In genomic region chr6:111663692-111664564, GRCh38 we compare ENCODE assay signal across 8 cellular contexts. TPM values are rescaled to one million over a fixed set of nuclear protein-coding genes. Genes with fewer than 3 reads are reported as not detected.
DNase-seq lines count a peak whose midpoint lies in the region; ATAC-seq and TF ChIP-seq lines count a peak whose summit lies in the region.

No MANE protein-coding gene starts in this region.

- peak overlapping the region; percentile 47 for H3K4me2 ChIP-seq in neural cell (ENCODE audit: low read length)

- no peaks in the 10 kb centered on the region for H3K9me3 ChIP-seq in Peyer's patch
- no peaks in the 10 kb centered on the region for H3K9me3 ChIP-seq in neural cell (ENCODE audit: low read length)

- ATAC-seq in HG02759 (IDR thresholded peaks at IDR 0.05; ENCODE audit: unreplicated experiment) = no peak

- H3F3A ChIP-seq in neural cell (ENCODE audit: insufficient read depth, low read length, poor library complexity, severe bottlenecking) = peaks cover 8% of the 10 kb centered on the region

- H3K27ac ChIP-seq in Peyer's patch = peak overlapping the region in 3 of 4 donors; percentile 2 to 66 (median 42)
- H3K27ac ChIP-seq in neural cell (ENCODE audit: low read length) = peak overlapping the region; percentile 69

- DNase-seq in AG08395 (ENCODE audit: low spot score) = peak; percentile 67
- DNase-seq in Peyer's patch = no peak
- DNase-seq in fibroblast of gingiva (ENCODE audit: low read depth) = peak; percentile 61
- DNase-seq in A172 (ENCODE audit: low spot score) = no peak
- no peak for DNase-seq in NCI-H2081 treated with DMSO at 0.1 percent for 48 hours (lab: John Stamatoyannopoulos, UW)
- no peak for DNase-seq in GM10266 (ENCODE audit: extremely low spot score)

- TF ChIP-seq POLR2A in Peyer's patch (IDR thresholded peaks at IDR 0.05) = no peak

- peak overlapping the region; percentile 52 for H3K9ac ChIP-seq in neural cell (ENCODE audit: low read length)

- TF ChIP-seq RAD21 in neural cell (conservative IDR thresholded peaks at IDR 0.05) = no peak

- H4K20me1 ChIP-seq in neural cell (ENCODE audit: insufficient read depth) = no peaks in the 10 kb centered on the region

- no peaks in the 10 kb centered on the region for H3K9me2 ChIP-seq in neural cell (ENCODE audit: insufficient read depth, low read length)

- H3K36me3 ChIP-seq in Peyer's patch (no peaks in the 10 kb centered on the region), neural cell (ENCODE audit: insufficient read depth, low read length) (no peaks in the 10 kb centered on the region)

- no peak for TF ChIP-seq EP300 in neural cell (conservative IDR thresholded peaks at IDR 0.05; ENCODE audit: poor library complexity, severe bottlenecking)

- H2AFZ ChIP-seq in neural cell (ENCODE audit: low read depth, low read length) = no peak overlapping the region

- H3K4me3 ChIP-seq in Peyer's patch (no peak overlapping the region), neural cell (ENCODE audit: low read length) (peak overlapping the region; percentile 54)

- no peak for TF ChIP-seq CTCF in Peyer's patch (IDR thresholded peaks at IDR 0.05)
- TF ChIP-seq CTCF in neural cell (IDR thresholded peaks at IDR 0.05; ENCODE audit: poor library complexity, severe bottlenecking) = no peak
- TF ChIP-seq CTCF in GM10266 (IDR thresholded peaks at IDR 0.05; ENCODE audit: control insufficient read depth, insufficient read depth, low read depth, missing control alignments) = no peak

- H3K79me2 ChIP-seq in neural cell (replicated peaks; ENCODE audit: insufficient read depth, low read length) = no peaks in the 10 kb centered on the region

- H3K27me3 ChIP-seq in Peyer's patch = no peaks in the 10 kb centered on the region
- no peaks in the 10 kb centered on the region for H3K27me3 ChIP-seq in neural cell (ENCODE audit: insufficient read depth, low read depth, low read length)

- peaks cover 0 to 31% (median 0%) of the 10 kb centered on the region in 4 donors for H3K4me1 ChIP-seq in Peyer's patch

TF ChIP-seq in neural cell, 6 proteins besides CTCF, POLR2A, EP300 and RAD21:
- TF ChIP-seq, protein P1, sequence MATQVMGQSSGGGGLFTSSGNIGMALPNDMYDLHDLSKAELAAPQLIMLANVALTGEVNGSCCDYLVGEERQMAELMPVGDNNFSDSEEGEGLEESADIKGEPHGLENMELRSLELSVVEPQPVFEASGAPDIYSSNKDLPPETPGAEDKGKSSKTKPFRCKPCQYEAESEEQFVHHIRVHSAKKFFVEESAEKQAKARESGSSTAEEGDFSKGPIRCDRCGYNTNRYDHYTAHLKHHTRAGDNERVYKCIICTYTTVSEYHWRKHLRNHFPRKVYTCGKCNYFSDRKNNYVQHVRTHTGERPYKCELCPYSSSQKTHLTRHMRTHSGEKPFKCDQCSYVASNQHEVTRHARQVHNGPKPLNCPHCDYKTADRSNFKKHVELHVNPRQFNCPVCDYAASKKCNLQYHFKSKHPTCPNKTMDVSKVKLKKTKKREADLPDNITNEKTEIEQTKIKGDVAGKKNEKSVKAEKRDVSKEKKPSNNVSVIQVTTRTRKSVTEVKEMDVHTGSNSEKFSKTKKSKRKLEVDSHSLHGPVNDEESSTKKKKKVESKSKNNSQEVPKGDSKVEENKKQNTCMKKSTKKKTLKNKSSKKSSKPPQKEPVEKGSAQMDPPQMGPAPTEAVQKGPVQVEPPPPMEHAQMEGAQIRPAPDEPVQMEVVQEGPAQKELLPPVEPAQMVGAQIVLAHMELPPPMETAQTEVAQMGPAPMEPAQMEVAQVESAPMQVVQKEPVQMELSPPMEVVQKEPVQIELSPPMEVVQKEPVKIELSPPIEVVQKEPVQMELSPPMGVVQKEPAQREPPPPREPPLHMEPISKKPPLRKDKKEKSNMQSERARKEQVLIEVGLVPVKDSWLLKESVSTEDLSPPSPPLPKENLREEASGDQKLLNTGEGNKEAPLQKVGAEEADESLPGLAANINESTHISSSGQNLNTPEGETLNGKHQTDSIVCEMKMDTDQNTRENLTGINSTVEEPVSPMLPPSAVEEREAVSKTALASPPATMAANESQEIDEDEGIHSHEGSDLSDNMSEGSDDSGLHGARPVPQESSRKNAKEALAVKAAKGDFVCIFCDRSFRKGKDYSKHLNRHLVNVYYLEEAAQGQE (IDR thresholded peaks at IDR 0.05; ENCODE audit: borderline replicate concordance) = no peak
- TF ChIP-seq SMC3 (conservative IDR thresholded peaks at IDR 0.05; ENCODE audit: poor library complexity) = no peak
- TF ChIP-seq MXI1 (conservative IDR thresholded peaks at IDR 0.05; ENCODE audit: poor library complexity, severe bottlenecking) = peak; percentile 68
- TF ChIP-seq EZH2 (IDR thresholded peaks at IDR 0.05; ENCODE audit: borderline replicate concordance, insufficient read depth, low read length, poor library complexity, severe bottlenecking) = no peak
- peak; percentile 46 for TF ChIP-seq POLR2AphosphoS5 (IDR thresholded peaks at IDR 0.05)
- TF ChIP-seq TAF1 (IDR thresholded peaks at IDR 0.05; ENCODE audit: low read depth) = no peak

RNA-seq across cellular contexts. Expression of gene TRAF3IP2, which starts 58.2 kb away (rescaled TPM):
- 10 to 100 TPM; 34.3 to 61.1 (median 39.1) TPM for total RNA-seq in Peyer's patch
- polyA plus RNA-seq in neural cell = 2.0 and 17.0 TPM in 2 replicates
- polyA minus RNA-seq in neural cell = 0.97 and 1.2 TPM in 2 replicates
- total RNA-seq in A172 (2014; rRNA removed; shearing (Covaris generic)) = 10.4 and 12.2 TPM in 2 replicates

Comparison
In these comparisons a context has a peak if more than half of its experiments do, and no peak if none do; other contexts are left out.
1. DNase-seq: peak in AG08395 (single experiment) and fibroblast of gingiva (single experiment); none in Peyer's patch (0 of 3), A172 (single experiment), NCI-H2081 treated with DMSO at 0.1 percent for 48 hours (single experiment) and GM10266 (single experiment).